ENCODE assay signal across 15 cellular contexts in genomic region chr3:46360904-46361303, GRCh38. TPM values are rescaled to one million over a fixed set of nuclear protein-coding genes. Genes with fewer than 3 reads are reported as not detected.
DNase-seq lines count a peak whose midpoint lies in the region; ATAC-seq and TF ChIP-seq lines count a peak whose summit lies in the region.
"Had no signal": no experiment of that assay in that cellular context is flagged by ENCODE, and none has a peak within 500 bp of the region (broad histone marks: within the 10 kb centered on the region; RNA-seq: fewer than 3 reads in every experiment).

No MANE protein-coding gene starts in this region.

- H3K79me2 ChIP-seq in Karpas-422 (ENCODE audit: low read length) = no peaks in the 10 kb centered on the region

- H3K4me2 ChIP-seq in Karpas-422 (ENCODE audit: low read depth, low read length, poor library complexity, severe bottlenecking) = no peak overlapping the region

- no peak overlapping the region for H3K4me3 ChIP-seq in effector memory CD4-positive, alpha-beta T cell (ENCODE audit: insufficient read depth, low read depth, low read length, poor library complexity, severe bottlenecking)
- H3K4me3 ChIP-seq in sigmoid colon = no peak overlapping the region
- H3K4me3 ChIP-seq in Karpas-422 (ENCODE audit: low read length) = no peak overlapping the region

- peaks cover 12% of the 10 kb centered on the region for H3K4me1 ChIP-seq in effector memory CD4-positive, alpha-beta T cell (ENCODE audit: control insufficient read depth, insufficient read depth, low read length, poor library complexity, severe bottlenecking)
- H3K4me1 ChIP-seq in sigmoid colon = no peaks in the 10 kb centered on the region
- H3K4me1 ChIP-seq in Karpas-422 (ENCODE audit: low read length) = no peaks in the 10 kb centered on the region
- H3K4me1 ChIP-seq: Caco-2 had no signal

- no peak for ATAC-seq in esophagus mucosa

- H3K27me3 ChIP-seq in effector memory CD4-positive, alpha-beta T cell (replicated peaks; ENCODE audit: control insufficient read depth, insufficient read depth, low read length, poor library complexity, severe bottlenecking) = no peaks in the 10 kb centered on the region
- H3K27me3 ChIP-seq in sigmoid colon = no peaks in the 10 kb centered on the region
- H3K27me3 ChIP-seq in Karpas-422 (ENCODE audit: low read length) = no peaks in the 10 kb centered on the region
- H3K27me3 ChIP-seq: neutrophil had no signal

- intact Hi-C loops in sigmoid colon (cut with DNase I) = no loop called here

- no peaks in the 10 kb centered on the region for H3K9me2 ChIP-seq in Karpas-422 (replicated peaks; ENCODE audit: insufficient read depth, low read length)

- no peak for TF ChIP-seq POLR2A in sigmoid colon (IDR thresholded peaks at IDR 0.05)

- WGBS in sigmoid colon, 2 donors = 69 to 85% methylated on average over 6 of the region's 6 CpGs

- H3K9me3 ChIP-seq in effector memory CD4-positive, alpha-beta T cell (ENCODE audit: control insufficient read depth, low read length) = no peaks in the 10 kb centered on the region
- H3K9me3 ChIP-seq in sigmoid colon = no peaks in the 10 kb centered on the region
- no peaks in the 10 kb centered on the region for H3K9me3 ChIP-seq in Karpas-422 (ENCODE audit: low read length)
- H3K9me3 ChIP-seq: Caco-2, neutrophil had no signal

- no peaks in the 10 kb centered on the region for H4K20me1 ChIP-seq in Karpas-422 (ENCODE audit: insufficient read depth, low read depth, low read length)

- H3K9ac ChIP-seq in Karpas-422 (ENCODE audit: low read length) = no peak overlapping the region

- no peak overlapping the region for H2AFZ ChIP-seq in Karpas-422 (ENCODE audit: low read length)

- TF ChIP-seq EP300 in sigmoid colon (IDR thresholded peaks at IDR 0.05) = no peak

- no peak for TF ChIP-seq CTCF in sigmoid colon (IDR thresholded peaks at IDR 0.05)

- H3K36me3 ChIP-seq in effector memory CD4-positive, alpha-beta T cell (ENCODE audit: control insufficient read depth, insufficient read depth, low read length) = no peaks in the 10 kb centered on the region
- H3K36me3 ChIP-seq in sigmoid colon (no peaks in the 10 kb centered on the region), Karpas-422 (ENCODE audit: insufficient read depth, low read length) (no peaks in the 10 kb centered on the region)
- H3K36me3 ChIP-seq: neutrophil had no signal

- peak; percentile 2 for DNase-seq in NCI-H748 (lab: John Stamatoyannopoulos, UW; ENCODE audit: unreplicated experiment)
- no peak for DNase-seq in NCI-H748 treated with DMSO at 0.1 percent for 48 hours (lab: John Stamatoyannopoulos, UW)
- DNase-seq in OCI-M1 (lab: John Stamatoyannopoulos, UW) = peak; percentile 50
- no peak for DNase-seq in effector memory CD4-positive, alpha-beta T cell
- DNase-seq in sigmoid colon = no peak
- no peak for DNase-seq in substantia nigra (lab: John Stamatoyannopoulos, UW)
- no peak for DNase-seq in Karpas-422
- DNase-seq: activated CD4-positive, alpha-beta T cell treated with anti-CD3 and anti-CD28 coated beads, Interleukin-2, amount 50 U/mL, for 4 hours; activated naive CD4-positive, alpha-beta T cell treated with anti-CD3 and anti-CD28 coated beads, Interleukin-2, amount 10 ng/mL, durations not matched to agents 7 days and 5 days; left cardiac atrium had no signal

- H3K27ac ChIP-seq in effector memory CD4-positive, alpha-beta T cell (ENCODE audit: insufficient read depth, low read length, poor library complexity, severe bottlenecking) = peak overlapping the region; percentile 41
- H3K27ac ChIP-seq in sigmoid colon (peak overlapping the region in 3 of 4 donors; percentile 35 to 60 (median 49)), substantia nigra (ENCODE audit: low read depth, low read length, poor library complexity, severe bottlenecking) (no peak overlapping the region), Karpas-422 (ENCODE audit: low read length) (no peak overlapping the region)
- H3K27ac ChIP-seq: 22Rv1 had no signal

RNA-seq across cellular contexts. Expression of gene CCR2, which starts 7.0 kb away (rescaled TPM):
- 1 to 10 TPM; 1.1 to 3.1 (median 1.9) TPM for total RNA-seq in sigmoid colon
- 1 to 10 TPM in 2 of 3 donors, under 1 TPM in 1; 0.69 to 2.1 (median 1.2) TPM for polyA plus RNA-seq in sigmoid colon
- 0.48 TPM for total RNA-seq in esophagus mucosa
- total RNA-seq in Karpas-422 (2014; rRNA removed; shearing (Covaris generic); ENCODE audit: low replicate concordance) = not detected in 2 replicates
- total RNA-seq: Caco-2, LHCN-M2 had no signal

RNA-seq across cellular contexts. Expression of gene CCR5, which starts 9.8 kb away (rescaled TPM):
- total RNA-seq in sigmoid colon = 1 to 10 TPM in 2 of 4 donors, under 1 TPM in 1, not detected in 1; 0.36 to 2.0 (median 1.2) TPM
- polyA plus RNA-seq in sigmoid colon = 1 to 10 TPM in 1 of 3 donors, under 1 TPM in 2; 0.60 to 3.9 (median 0.69) TPM
- total RNA-seq in esophagus mucosa = 0.28 TPM
- total RNA-seq in Karpas-422 (2014; rRNA removed; shearing (Covaris generic); ENCODE audit: low replicate concordance) = not detected in 2 replicates
- total RNA-seq: Caco-2, LHCN-M2 had no signal

RNA-seq across cellular contexts. Expression of gene CCRL2, which starts 46.2 kb away (rescaled TPM):
- total RNA-seq in sigmoid colon (1 to 10 TPM in 1 of 4 donors, under 1 TPM in 2, not detected in 1; 0.71 to 3.0 (median 0.99) TPM), esophagus mucosa (0.24 TPM)
- polyA plus RNA-seq in sigmoid colon = 10 to 100 TPM in 1 of 3 donors, 1 to 10 TPM in 2; 3.0 to 11.2 (median 4.4) TPM
- total RNA-seq in Karpas-422 (2014; rRNA removed; shearing (Covaris generic); ENCODE audit: low replicate concordance) = 0.14 TPM in 1 of 2 replicates, not detected in the other

Comparison
In these comparisons a context has a peak if more than half of its experiments do, and no peak if none do; other contexts are left out.
1. DNase-seq: peak in NCI-H748 (single experiment) and OCI-M1 (single experiment); none in NCI-H748 treated with DMSO at 0.1 percent for 48 hours (single experiment), effector memory CD4-positive, alpha-beta T cell (0 of 3), sigmoid colon (single experiment), substantia nigra (0 of 49) and Karpas-422 (single experiment).
2. H3K27ac ChIP-seq: peak in effector memory CD4-positive, alpha-beta T cell (single experiment) and sigmoid colon (3 of 4); none in substantia nigra (single experiment) and Karpas-422 (single experiment).